ENCODE assay signal across 11 cellular contexts in the genomic region with DNA sequence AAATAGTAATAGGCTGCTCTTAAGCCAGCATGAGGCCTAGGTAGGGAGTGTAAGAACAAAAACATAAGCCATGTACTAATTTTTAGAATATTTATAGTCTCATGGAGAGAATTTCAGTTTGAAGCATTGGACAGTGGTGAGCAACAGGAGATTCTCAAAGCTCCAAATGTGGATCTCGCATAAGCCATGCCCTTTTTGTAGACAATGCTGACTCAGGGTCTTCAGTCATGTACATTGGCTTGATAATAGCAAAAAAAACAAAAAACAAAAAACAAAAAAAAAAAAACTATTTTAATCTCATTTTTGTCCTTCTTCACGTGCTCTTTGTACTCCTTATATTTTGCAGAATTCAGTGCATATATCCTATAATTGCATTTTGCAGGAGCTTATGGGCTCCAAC.
"Had no signal": no experiment of that assay in that cellular context is flagged by ENCODE, and none has a peak within 500 bp of the region (broad histone marks: within the 10 kb centered on the region; RNA-seq: fewer than 3 reads in every experiment).

No MANE protein-coding gene starts in this region.

- H3K9ac ChIP-seq: GM23248 had no signal

- ATAC-seq: GM23338, HCT116 had no signal

- H3K9me3 ChIP-seq: HAP-1 had no signal

- H3K4me2 ChIP-seq: GM23338 had no signal

- H2AFZ ChIP-seq: GM23248, GM23338 had no signal

- H3K36me3 ChIP-seq: HAP-1 had no signal

- DNase-seq: GM23248, GOT3, H7, H9, HCEC 1CT, HFFc6 had no signal

- H3K27ac ChIP-seq: GM23248 had no signal

- FAIRE-seq: H1, H54 had no signal

- H3K4me3 ChIP-seq: GM23248, GM23338, HAP-1 had no signal
